ENCODE assay signal across 8 cellular contexts in the genomic region with DNA sequence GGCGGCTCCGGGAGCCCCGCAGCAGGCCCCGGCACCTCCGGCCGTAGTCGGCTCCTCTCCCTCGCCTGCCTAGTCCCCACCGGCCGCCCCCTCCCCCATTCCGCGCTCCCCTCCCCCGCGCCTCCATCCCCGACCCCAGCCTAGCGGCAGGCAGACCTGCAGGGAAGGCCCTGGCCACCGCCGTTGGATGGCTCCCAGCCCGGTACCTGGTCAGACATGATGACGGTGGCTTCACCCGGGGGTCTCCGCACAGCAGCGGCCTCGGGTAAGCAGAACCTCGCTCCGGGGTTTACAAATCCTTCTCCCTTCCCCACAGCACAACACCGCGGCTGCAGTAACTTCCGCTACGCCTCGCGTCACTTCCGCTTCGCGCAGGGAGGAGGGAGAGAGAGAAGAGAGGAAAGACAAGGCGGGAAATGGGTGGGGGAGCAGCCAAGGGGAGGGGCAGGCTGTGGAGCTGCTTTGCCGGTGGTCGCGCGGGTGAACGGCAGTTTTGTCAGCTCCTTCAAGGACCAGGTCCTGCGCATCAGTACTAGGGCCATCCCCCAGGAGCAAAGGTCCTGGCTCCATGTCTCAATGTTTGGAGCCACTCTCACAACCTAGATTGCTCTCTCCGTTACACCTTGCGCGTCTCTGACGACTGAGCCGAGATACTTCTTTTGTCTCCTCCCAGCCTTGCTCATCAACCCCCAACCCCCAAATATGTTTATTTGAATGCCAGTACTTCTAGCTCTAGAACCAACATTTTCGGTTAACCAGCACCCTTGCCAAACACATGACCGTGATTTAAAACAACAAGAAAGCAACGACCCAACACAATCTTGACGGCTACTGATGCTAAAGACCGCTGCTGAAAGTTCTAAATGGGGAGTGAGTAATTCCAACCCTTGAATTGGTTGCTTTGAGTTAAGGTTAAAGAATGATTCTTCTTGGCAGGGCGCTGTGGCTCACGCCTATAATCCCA.
DNase-seq lines count a peak whose midpoint lies in the region; ATAC-seq lines count a peak whose summit lies in the region.

A gene (minus strand): TSS at position 364 of the 964 bp plus-strand sequence. CDS start 146 bp downstream, at position 218.

- ATAC-seq in GM19372 (IDR thresholded peaks at IDR 0.05; ENCODE audit: low read depth, unreplicated experiment) = peak; percentile 93
- peak; percentile 93 for ATAC-seq in HG03521 (IDR thresholded peaks at IDR 0.05; ENCODE audit: unreplicated experiment)

- DNase-seq in C1 segment of cervical spinal cord (lab: John Stamatoyannopoulos, UW) = peak; percentile 35 to 93 (median 84)
- peak; percentile 98 for DNase-seq in NCI-H748 (lab: John Stamatoyannopoulos, UW; ENCODE audit: unreplicated experiment)
- peak; percentile 88 to 89 for DNase-seq in activated CD4-positive, alpha-beta T cell treated with anti-CD3 and anti-CD28 coated beads, Interleukin-2, amount 50 U/mL, for 24 hours (ENCODE audit: low read depth in 1 of 2, low spot score in 1 of 2)
- peak; percentile 89 for DNase-seq in dedifferentiated amniotic fluid mesenchymal stem cell (ENCODE audit: extremely low spot score)
- DNase-seq in left kidney (ENCODE audit: low read depth, low spot score) = peak; percentile 99
- DNase-seq in stimulated activated CD4-positive, alpha-beta T cell treated with anti-CD3 and anti-CD28 coated beads, Interleukin-2, amount 100 ng/mL, for 24 hours = peak; percentile 90 to 92

Comparison
In these comparisons a context has a peak if more than half of its experiments do, and no peak if none do; other contexts are left out.
1. Peak in every context shown above with its lines: DNase-seq and ATAC-seq.